In the genomic region with DNA sequence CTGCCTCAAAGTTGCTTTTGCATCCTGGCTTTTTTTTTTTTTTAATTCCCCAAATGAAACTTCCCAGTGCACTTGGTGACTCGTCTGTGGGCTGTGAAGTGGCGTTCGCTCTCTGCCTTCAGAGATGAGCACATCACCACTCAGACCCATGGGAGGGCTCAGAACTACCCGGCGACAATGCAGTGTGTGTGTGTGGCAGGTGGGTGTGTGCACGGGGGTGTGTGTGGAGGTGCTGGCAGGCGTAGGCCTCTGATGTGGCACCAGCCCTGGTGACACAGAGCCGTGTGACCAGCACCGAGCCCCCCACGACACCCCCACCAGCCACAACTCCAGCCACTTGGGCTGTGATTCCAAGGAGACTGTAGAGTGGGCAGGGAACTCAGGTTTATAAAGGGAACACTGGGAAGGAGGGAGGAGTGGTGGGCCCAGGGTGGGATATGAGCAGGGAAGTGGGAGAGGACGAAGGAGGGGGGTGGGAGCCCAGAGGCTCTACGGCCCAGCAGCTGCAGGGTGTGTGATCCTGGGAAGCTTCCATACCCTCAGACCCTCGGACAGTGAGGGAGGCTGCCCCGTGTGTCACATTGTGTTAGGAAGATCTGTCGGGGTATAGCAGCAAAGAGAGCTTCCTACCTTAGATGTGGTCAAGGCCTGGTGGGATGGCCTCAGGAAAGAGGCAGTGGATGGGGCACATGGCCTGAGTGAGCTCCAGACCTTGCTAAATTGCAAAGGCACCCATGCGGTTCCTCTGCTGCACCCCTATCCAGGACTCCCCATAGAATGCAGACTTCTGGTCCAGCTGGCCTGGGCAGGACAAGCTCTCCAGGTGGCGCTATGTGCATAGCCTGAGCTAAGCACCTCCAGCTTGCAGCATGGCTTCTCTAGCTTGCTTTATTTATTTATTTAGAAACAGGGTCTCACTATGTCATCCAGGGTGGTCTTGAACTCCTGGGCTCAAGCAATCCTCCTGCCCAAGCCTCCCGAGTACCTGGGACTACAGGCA, we compare ENCODE assay signal across 8 cellular contexts. TPM values are rescaled to one million over a fixed set of nuclear protein-coding genes. Genes with fewer than 3 reads are reported as not detected.
DNase-seq lines count a peak whose midpoint lies in the region; FAIRE-seq and TF ChIP-seq lines count a peak whose summit lies in the region.

No MANE protein-coding gene starts in this region.

- H2AFZ ChIP-seq in keratinocyte (ENCODE audit: control insufficient read depth, low read length): no peak overlapping the region

- no peak overlapping the region for H3K9ac ChIP-seq in keratinocyte (ENCODE audit: control insufficient read depth, extremely low read depth, insufficient read depth, low read length)

- no peak overlapping the region for H3K27ac ChIP-seq in ascending aorta
- no peak overlapping the region for H3K27ac ChIP-seq in keratinocyte (ENCODE audit: control insufficient read depth, insufficient read depth, low read length)

- H4K20me1 ChIP-seq in keratinocyte (ENCODE audit: control insufficient read depth, extremely low read depth, insufficient read depth, low read length): no peaks in the 10 kb centered on the region

- FAIRE-seq in keratinocyte (lab: Jason Lieb, UNC): peak; percentile 23

- H3K4me3 ChIP-seq in HFF-Myc (replicated peaks; ENCODE audit: low read depth, low read length) (no peak overlapping the region), ascending aorta (no peak overlapping the region), keratinocyte (ENCODE audit: control insufficient read depth in 2 of 3, extremely low read depth in 1 of 3, insufficient read depth in 2 of 3, low read depth in 1 of 3, low read length in 3 of 3) (no peak overlapping the region), lower leg skin (ENCODE audit: low read depth, poor library complexity, severe bottlenecking) (no peak overlapping the region)

- dilution Hi-C loops in keratinocyte (cut with MboI; ENCODE audit: extremely low pct_ligation_motif_present, low sequenced_read_pairs): no loop called here

- H3K79me2 ChIP-seq in keratinocyte (ENCODE audit: control insufficient read depth, insufficient read depth, low read length): no peaks in the 10 kb centered on the region

- no peaks in the 10 kb centered on the region for H3K9me3 ChIP-seq in ascending aorta
- no peaks in the 10 kb centered on the region for H3K9me3 ChIP-seq in keratinocyte (ENCODE audit: control insufficient read depth, low read depth, low read length)

- no peak overlapping the region for H3K4me2 ChIP-seq in keratinocyte (ENCODE audit: control insufficient read depth, extremely low read depth, insufficient read depth, low read depth, low read length)

- no peaks in the 10 kb centered on the region for H3K9me1 ChIP-seq in keratinocyte (ENCODE audit: control insufficient read depth, extremely low read depth, insufficient read depth, low read length)

- no peaks in the 10 kb centered on the region for H3K27me3 ChIP-seq in ascending aorta
- no peaks in the 10 kb centered on the region for H3K27me3 ChIP-seq in keratinocyte (ENCODE audit: control insufficient read depth, extremely low read depth, insufficient read depth, low read length)

- H3K4me1 ChIP-seq in ascending aorta (peaks cover under 1% of the 10 kb centered on the region in 2 donors), keratinocyte (ENCODE audit: control insufficient read depth, extremely low read depth, insufficient read depth, low read length) (no peaks in the 10 kb centered on the region)

- peak; percentile 2 for DNase-seq in DMS114 treated with DMSO at 0.1 percent for 48 hours (lab: John Stamatoyannopoulos, UW; ENCODE audit: unreplicated experiment)
- no peak for DNase-seq in HFF-Myc (ENCODE audit: extremely low read depth, low read depth)
- DNase-seq in ascending aorta (ENCODE audit: low spot score in 2 of 2): no peak
- no peak for DNase-seq in keratinocyte (ENCODE audit: low read depth, low spot score)
- no peak for DNase-seq in NCI-H345 treated with DMSO at 0.1 percent for 48 hours (lab: John Stamatoyannopoulos, UW; ENCODE audit: unreplicated experiment)
- no peak for DNase-seq in H4 (ENCODE audit: low spot score)
- DNase-seq in HPDE6-E6E7 (ENCODE audit: extremely low spot score): no peak
- no peak for DNase-seq in lower leg skin (ENCODE audit: low spot score in 2 of 2)

- TF ChIP-seq CTCF in HFF-Myc (IDR thresholded peaks at IDR 0.05; ENCODE audit: low read depth, low read length, missing control alignments) (peak; percentile 64), ascending aorta (IDR thresholded peaks at IDR 0.05) (peak; percentile 8 to 54 (median 44)), keratinocyte (optimal IDR thresholded peaks at IDR 0.05 in 1 of 3, IDR thresholded peaks at IDR 0.05 in 1 of 3, conservative IDR thresholded peaks at IDR 0.05 in 1 of 3; ENCODE audit: extremely low read depth in 1 of 3, insufficient read depth in 2 of 3, low read length in 3 of 3) (peak; percentile 45 to 79 (median 76)), lower leg skin (IDR thresholded peaks at IDR 0.05) (no peak)

- no peak for TF ChIP-seq POLR2A in lower leg skin (IDR thresholded peaks at IDR 0.05)

- H3K36me3 ChIP-seq in ascending aorta (no peaks in the 10 kb centered on the region), keratinocyte (ENCODE audit: control insufficient read depth in 2 of 2, extremely low read depth in 1 of 2, insufficient read depth in 2 of 2, low read length in 2 of 2) (no peaks in the 10 kb centered on the region)

- intact Hi-C loops in ascending aorta (cut with DNase I) (loop anchor here (1.0 kb wide), 1 partner anchor 63 kb away; no protein-coding TSS in a partner anchor), lower leg skin (cut with DNase I; ENCODE audit: low total_unique reads) (no loop called here)

- WGBS in lower leg skin, 2 donors: 70 to 71% methylated on average over 17 to 18 of the region's 18 CpGs

RNA-seq across cellular contexts. Expression of gene WFS1, which starts 5.8 kb away (rescaled TPM):
- 166 TPM for total RNA-seq in ascending aorta
- polyA plus RNA-seq in keratinocyte: 7.0 to 11.7 TPM (median 9.9 TPM) in 3 replicates
- 4.8 TPM for polyA plus RNA-seq in keratinocyte (2011; ENCODE audit: low read depth)
- polyA plus RNA-seq in keratinocyte (2011; cell fraction: cytosol; rRNA removed): 3.7 and 6.5 TPM in 2 replicates
- polyA plus RNA-seq in keratinocyte (2011; cell fraction: nucleus; rRNA removed): 23.4 and 31.9 TPM in 2 replicates
- polyA plus RNA-seq in keratinocyte (2012; ENCODE audit: low replicate concordance): 9.6 and 16.3 TPM in 2 replicates
- polyA minus RNA-seq in keratinocyte: 12.4 to 64.5 TPM (median 16.1 TPM) in 3 replicates
- polyA minus RNA-seq in keratinocyte (2011; cell fraction: cytosol; rRNA and poly(A)+ RNA removed): 14.8 TPM
- polyA minus RNA-seq in keratinocyte (2011; cell fraction: nucleus; rRNA and poly(A)+ RNA removed): 31.8 and 34.7 TPM in 2 replicates
- total RNA-seq in H4 (2014; rRNA removed; shearing (Covaris generic)): 32.6 and 32.8 TPM in 2 replicates
- 10 to 100 TPM; 39.4 to 48.6 (median 45.1) TPM for total RNA-seq in lower leg skin

Comparison
In these comparisons a context has a peak if more than half of its experiments do, and no peak if none do; other contexts are left out.
1. CTCF ChIP-seq: peak in HFF-Myc (single experiment), ascending aorta (3 of 3) and keratinocyte (3 of 3); none in lower leg skin (0 of 3).